Comparison of ENCODE assay signal across 8 cellular contexts in the genomic region with DNA sequence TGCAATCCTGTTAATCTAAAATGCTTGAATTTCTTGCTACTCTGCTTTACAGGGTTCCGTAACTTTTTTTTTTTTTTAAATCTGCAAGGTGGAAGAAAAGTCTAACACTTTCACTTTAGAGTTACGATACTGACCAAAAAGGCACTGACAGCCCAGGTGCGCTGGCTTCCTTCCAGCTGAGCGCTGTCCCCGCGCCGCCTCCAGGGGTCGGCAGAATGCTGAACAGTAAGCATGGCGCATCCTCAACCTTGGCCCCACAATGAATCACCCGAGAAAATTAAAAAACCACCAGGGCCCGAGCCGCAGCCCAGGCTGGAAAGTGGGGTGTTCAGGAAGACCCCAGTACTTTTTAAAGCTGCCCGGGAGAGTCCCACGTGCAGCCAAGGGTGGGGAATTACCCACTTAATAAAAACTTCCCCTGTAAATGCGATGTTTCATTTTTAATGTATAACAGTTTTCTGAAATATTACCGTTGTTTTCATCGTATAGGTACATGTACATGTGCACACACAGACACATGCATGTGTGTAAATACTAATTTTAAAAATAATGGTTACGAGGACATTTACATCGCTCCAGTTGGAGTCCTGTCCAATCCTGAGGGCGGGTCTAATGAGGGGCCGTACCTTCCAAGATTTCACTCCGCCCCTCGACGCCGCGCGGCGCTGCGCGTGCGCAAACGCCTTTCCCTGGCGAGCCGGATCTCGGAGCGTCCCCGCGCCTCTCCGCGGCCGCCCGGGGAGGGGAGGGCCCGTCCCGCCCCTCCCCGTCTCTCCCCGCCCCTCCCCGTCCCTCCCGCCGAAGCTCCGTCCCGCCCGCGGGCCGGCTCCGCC. TPM values are rescaled to one million over a fixed set of nuclear protein-coding genes. Genes with fewer than 3 reads are reported as not detected.
A peak's percentile ranks its signal among the peaks of the same experiment; 100 is the strongest.
DNase-seq lines count a peak whose midpoint lies in the region; ATAC-seq and TF ChIP-seq lines count a peak whose summit lies in the region.

No MANE protein-coding gene starts in this region.

- H2AFZ ChIP-seq in H9 (ENCODE audit: low read length): peak overlapping the region; percentile 86

- TF ChIP-seq CTCF in H9 (conservative IDR thresholded peaks at IDR 0.05) (peak; percentile 78), RWPE2 (IDR thresholded peaks at IDR 0.05; ENCODE audit: poor library complexity, severe bottlenecking) (peak; percentile 91), nephron progenitor cell (IDR thresholded peaks at IDR 0.05) (peak; percentile 66)

- H3K27ac Mint-ChIP-seq in H9: peak overlapping the region in 2 of 3 experiments; percentile 61 to 91; a peak in 2 of 7 replicates
- no peak overlapping the region for H3K27ac Mint-ChIP-seq in nephron progenitor cell

- no peak overlapping the region for H2AK5ac ChIP-seq in H9 (ENCODE audit: insufficient read length, low read length)

- no peak overlapping the region for H2BK120ac ChIP-seq in H9 (ENCODE audit: low read depth, low read length, poor library complexity, severe bottlenecking)

- H4K20me1 ChIP-seq in H9 (ENCODE audit: control insufficient read depth, insufficient read depth, insufficient read length): no peaks in the 10 kb centered on the region

- no peak overlapping the region for H2BK15ac ChIP-seq in H9 (ENCODE audit: low read depth, low read length)

- DNase-seq in ELR (ENCODE audit: low read depth) (peak; percentile 95), H9 (peak; percentile 93), LoVo (ENCODE audit: low spot score) (peak; percentile 96), RWPE2 (ENCODE audit: low spot score) (peak; percentile 86), fibroblast of the conjunctiva (ENCODE audit: low read depth) (peak; percentile 90), nephron progenitor cell (peak; percentile 96)
- peak; percentile 98 for DNase-seq in activated effector memory CD4-positive, alpha-beta T cell treated with anti-CD3 and anti-CD28 coated beads, Interleukin-2, amount 50 U/mL, for 16 hours
- peak; percentile 97 for DNase-seq in stimulated activated naive CD8-positive, alpha-beta T cell treated with anti-CD3 and anti-CD28 coated beads, Interleukin-15, Interleukin-2, amounts not matched to agents 100 U/mL and 50 U/mL, for 24 hours

- H2BK20ac ChIP-seq in H9 (ENCODE audit: low read depth, low read length, poor library complexity, severe bottlenecking): no peak overlapping the region

- H3K4me2 ChIP-seq in H9 (ENCODE audit: insufficient read depth, insufficient read length, low read length): peak overlapping the region; percentile 45

- no peak overlapping the region for H3K18ac ChIP-seq in H9 (ENCODE audit: insufficient read length, low read depth, low read length)

- no peaks in the 10 kb centered on the region for H3K4me1 ChIP-seq in H9 (ENCODE audit: insufficient read depth, low read length)
- H3K4me1 ChIP-seq in RWPE2 (ENCODE audit: insufficient read depth, poor library complexity, severe bottlenecking): peaks cover 20% of the 10 kb centered on the region

- H2BK12ac ChIP-seq in H9 (ENCODE audit: insufficient read length, low read depth, low read length): no peak overlapping the region

- peaks cover 8% of the 10 kb centered on the region; the same call in 1 of the 2 replicates for H3K79me2 ChIP-seq in H9 (ENCODE audit: insufficient read depth, low read length)

- no peak overlapping the region for H3K23ac ChIP-seq in H9 (ENCODE audit: insufficient read length, low read depth, low read length)

- H3K36me3 Mint-ChIP-seq in H9 (ENCODE audit: insufficient read depth in 1 of 3, low read depth in 3 of 3) (no peaks in the 10 kb centered on the region; a peak in 1 of 7 replicates), nephron progenitor cell (ENCODE audit: low read depth) (no peaks in the 10 kb centered on the region)

- no peak overlapping the region for H4K5ac ChIP-seq in H9 (ENCODE audit: insufficient read length, low read depth, low read length)

- no peak overlapping the region for H3K4ac ChIP-seq in H9 (ENCODE audit: low read depth, low read length)

- H3K23me2 ChIP-seq in H9 (ENCODE audit: insufficient read length, low read depth, low read length, poor library complexity, severe bottlenecking): peaks cover 4% of the 10 kb centered on the region

- peak; percentile 80 for ATAC-seq in RWPE2 (ENCODE audit: low read depth)
- ATAC-seq in stimulated activated naive CD8-positive, alpha-beta T cell treated with anti-CD3 and anti-CD28 coated beads, Interleukin-15, Interleukin-2, amounts not matched to agents 100 U/mL and 50 U/mL, for 24 hours: peak; percentile 89

- no peak overlapping the region for H3T11ph ChIP-seq in H9 (ENCODE audit: low read length)

- H3K79me1 ChIP-seq in H9 (ENCODE audit: insufficient read depth, low read depth, low read length, poor library complexity, severe bottlenecking): peaks cover 2% of the 10 kb centered on the region

- H4K91ac ChIP-seq in H9 (ENCODE audit: insufficient read length, low read depth, low read length): no peak overlapping the region

- peaks cover 11 to 13% of the 10 kb centered on the region in 2 experiments for H3K4me1 Mint-ChIP-seq in H9
- peaks cover 35% of the 10 kb centered on the region for H3K4me1 Mint-ChIP-seq in nephron progenitor cell

- no peak overlapping the region for H3K14ac ChIP-seq in H9 (ENCODE audit: insufficient read depth, low read length)

- H3K9ac ChIP-seq in H9 (ENCODE audit: extremely low read depth, insufficient read length, low read length): peak overlapping the region; percentile 95

- H4K8ac ChIP-seq in H9 (replicated peaks; ENCODE audit: insufficient read length, low read depth, low read length): no peak overlapping the region

- peaks cover 4% of the 10 kb centered on the region for H3K27me3 Mint-ChIP-seq in H9 (ENCODE audit: low read depth)
- peaks cover 35% of the 10 kb centered on the region for H3K27me3 Mint-ChIP-seq in nephron progenitor cell (ENCODE audit: low read depth, poor library complexity)

- H3K4me3 ChIP-seq in RWPE2 (ENCODE audit: severe bottlenecking): peak overlapping the region; percentile 95

- H3K9me3 Mint-ChIP-seq in H9 (no peaks in the 10 kb centered on the region), nephron progenitor cell (no peaks in the 10 kb centered on the region)

- no peak overlapping the region for H3K56ac ChIP-seq in H9 (ENCODE audit: insufficient read length, low read depth, low read length)

- H3K4me3 Mint-ChIP-seq in H9: peak overlapping the region; percentile 90 to 91
- H3K4me3 Mint-ChIP-seq in nephron progenitor cell: peak overlapping the region; percentile 87

- H3K36me3 ChIP-seq in RWPE2 (ENCODE audit: low read depth): no peaks in the 10 kb centered on the region

- H3K27me3 ChIP-seq in H9 (ENCODE audit: insufficient read depth, low read length): no peaks in the 10 kb centered on the region
- H3K27me3 ChIP-seq in RWPE2 (ENCODE audit: insufficient read depth, poor library complexity, severe bottlenecking): no peaks in the 10 kb centered on the region

- H3K9me3 ChIP-seq in H9 (ENCODE audit: control insufficient read depth, low read depth, low read length): no peaks in the 10 kb centered on the region
- no peaks in the 10 kb centered on the region for H3K9me3 ChIP-seq in RWPE2 (ENCODE audit: severe bottlenecking)

- no peak overlapping the region for H2BK5ac ChIP-seq in H9 (ENCODE audit: insufficient read length, low read length)

- no CpG with 5 or more reads among the region's 55 CpGs for WGBS in H9 (ENCODE audit: extremely low coverage, insufficient read length, low lambda C conversion rate)

- no peak overlapping the region for H3K27ac ChIP-seq in H9 (ENCODE audit: insufficient read length, low read depth, low read length)
- peak overlapping the region; percentile 59 for H3K27ac ChIP-seq in RWPE2 (ENCODE audit: poor library complexity, severe bottlenecking)

RNA-seq across cellular contexts. Expression of a gene that starts 0.4 kb away (rescaled TPM):
- total RNA-seq in H9 (2021): 22.7 and 24.5 TPM in 2 replicates

RNA-seq across cellular contexts. Expression of a gene that starts 19.9 kb away (rescaled TPM):
- total RNA-seq in H9 (2021): 36.9 and 38.0 TPM in 2 replicates
